Comparison of ENCODE assay signal across 18 cellular contexts in the genomic region with DNA sequence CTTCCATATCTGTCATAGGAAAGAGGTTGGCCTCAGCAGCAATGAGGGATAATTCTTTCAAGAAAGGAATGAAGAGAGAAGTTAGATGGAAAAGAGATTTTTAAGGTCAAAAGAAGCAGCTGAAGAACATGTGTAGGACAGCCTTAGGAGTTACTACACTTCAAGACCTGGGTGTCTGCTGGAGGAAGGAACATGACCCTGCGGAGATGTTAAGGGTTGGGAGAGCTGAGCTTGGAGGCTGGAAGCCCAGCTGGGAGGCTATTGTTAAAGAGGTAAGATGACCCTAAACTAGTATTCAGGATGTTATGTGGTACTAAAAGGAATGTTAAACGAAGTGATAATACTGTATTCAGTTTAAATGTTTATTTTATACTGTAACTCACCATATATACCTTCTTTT.
"Had no signal": no experiment of that assay in that cellular context is flagged by ENCODE, and none has a peak within 500 bp of the region (broad histone marks: within the 10 kb centered on the region; RNA-seq: fewer than 3 reads in every experiment).

No MANE protein-coding gene starts in this region.

- H3K4me1 ChIP-seq: foreskin keratinocyte, thyroid gland had no signal

- H3K27me3 ChIP-seq: foreskin keratinocyte, right atrium auricular region, sigmoid colon, stomach, thyroid gland had no signal

- ATAC-seq: effector memory CD8-positive, alpha-beta T cell; foreskin keratinocyte; left ventricle myocardium superior had no signal

- H3K27ac ChIP-seq: foreskin keratinocyte, thyroid gland had no signal

- DNase-seq: cerebellar nuclear complex; effector memory CD8-positive, alpha-beta T cell; foreskin keratinocyte; immature natural killer cell; left cardiac atrium; left ventricle myocardium superior; posterior cingulate gyrus; sigmoid colon; small intestine; stimulated activated CD4-positive, alpha-beta T cell treated with anti-CD3 and anti-CD28 coated beads, Interleukin-12 subunit alpha, Interleukin-12 subunit beta, amount 100 ng/mL, for 4 hours; stomach; thyroid gland had no signal

- H3K4me3 ChIP-seq: lung, right atrium auricular region, sigmoid colon, stomach, thyroid gland had no signal

- H3K9me3 Mint-ChIP-seq: dendritic cell treated with granulocyte-macrophage colony-stimulating factor and Interleukin-4, amounts not matched to agents 40 ng/mL and 50 ng/mL, for 4 days; effector memory CD8-positive, alpha-beta T cell; immature natural killer cell; naive thymus-derived CD8-positive, alpha-beta T cell had no signal

- H3K9me3 ChIP-seq: right atrium auricular region, sigmoid colon, stomach, thyroid gland had no signal

- H3K36me3 ChIP-seq: right atrium auricular region, sigmoid colon, thyroid gland had no signal

- H3K27me3 Mint-ChIP-seq: dendritic cell treated with granulocyte-macrophage colony-stimulating factor and Interleukin-4, amounts not matched to agents 40 ng/mL and 50 ng/mL, for 4 days; effector memory CD8-positive, alpha-beta T cell; naive thymus-derived CD8-positive, alpha-beta T cell; type B pancreatic cell had no signal

- H3K27ac Mint-ChIP-seq: dendritic cell treated with granulocyte-macrophage colony-stimulating factor and Interleukin-4, amounts not matched to agents 40 ng/mL and 50 ng/mL, for 4 days; immature natural killer cell; type B pancreatic cell had no signal

- H3K4me3 Mint-ChIP-seq: dendritic cell treated with granulocyte-macrophage colony-stimulating factor and Interleukin-4, amounts not matched to agents 40 ng/mL and 50 ng/mL, for 4 days; effector memory CD8-positive, alpha-beta T cell; immature natural killer cell; neural crest cell; type B pancreatic cell had no signal
